8 cellular contexts compared by ENCODE assay signal in genomic region chr10:27504897-27505457, GRCh38. TPM values are rescaled to one million over a fixed set of nuclear protein-coding genes. Genes with fewer than 3 reads are reported as not detected.
DNase-seq lines count a peak whose midpoint lies in the region; ATAC-seq and TF ChIP-seq lines count a peak whose summit lies in the region.

No MANE protein-coding gene starts in this region.

- H3K27me3 Mint-ChIP-seq in CD4-positive, alpha-beta memory T cell: no peaks in the 10 kb centered on the region
- H3K27me3 Mint-ChIP-seq in naive B cell: peaks cover 9 to 16% (median 10%) of the 10 kb centered on the region in 3 donors

- CTCF ChIA-PET in CD4-positive, alpha-beta memory T cell (lab: Charles Lee; ENCODE audit: partially characterized antibody): interaction anchor here (1.2 to 3.8 kb wide), 7 partner anchors 9 to 877 kb away, joined by 3 to 23 read pairs (median 4); no protein-coding TSS in a partner anchor
- CTCF ChIA-PET in OCI-LY7 (lab: Charles Lee; ENCODE audit: unreplicated experiment): no interaction called here

- peak overlapping the region; percentile 94 for H3K4me2 ChIP-seq in OCI-LY7 (ENCODE audit: low read length)

- H3K4me1 ChIP-seq in CD4-positive, alpha-beta memory T cell (ENCODE audit: insufficient read depth, low read length): peaks cover 50% of the 10 kb centered on the region
- H3K4me1 ChIP-seq in OCI-LY7 (ENCODE audit: insufficient read depth, low read length, poor library complexity, severe bottlenecking): peaks cover 14% of the 10 kb centered on the region
- peaks cover 26% of the 10 kb centered on the region for H3K4me1 ChIP-seq in effector memory CD4-positive, alpha-beta T cell (ENCODE audit: control insufficient read depth, insufficient read depth, low read length, poor library complexity, severe bottlenecking)

- POLR2A ChIA-PET in CD4-positive, alpha-beta memory T cell (lab: Charles Lee; ENCODE audit: partially characterized antibody): interaction anchor here (0.9 to 3.0 kb wide), 16 partner anchors 8 to 829 kb away, joined by 3 to 37 read pairs (median 6); partner anchors contain the start of genes ACBD5, MASTL, MPP7 and PDSS1
- POLR2A ChIA-PET in OCI-LY7 (lab: Charles Lee): interaction anchor here (0.7 to 1.4 kb wide), 4 partner anchors 13 to 35 kb away, joined by 3 to 11 read pairs (median 5); no protein-coding TSS in a partner anchor

- peaks cover 46 to 64% (median 57%) of the 10 kb centered on the region in 4 donors for H3K4me1 Mint-ChIP-seq in CD4-positive, alpha-beta memory T cell
- peaks cover 30 to 49% (median 46%) of the 10 kb centered on the region in 3 donors for H3K4me1 Mint-ChIP-seq in naive B cell

- H3K9me3 ChIP-seq in CD4-positive, alpha-beta memory T cell (ENCODE audit: control insufficient read depth in 1 of 2, low read length in 2 of 2): no peaks in the 10 kb centered on the region
- no peaks in the 10 kb centered on the region for H3K9me3 ChIP-seq in OCI-LY7 (ENCODE audit: low read length)
- no peaks in the 10 kb centered on the region for H3K9me3 ChIP-seq in effector memory CD4-positive, alpha-beta T cell (ENCODE audit: control insufficient read depth, low read length)

- H3K4me3 Mint-ChIP-seq in CD4-positive, alpha-beta memory T cell: peak overlapping the region; percentile 96 to 100 (median 99)
- H3K4me3 Mint-ChIP-seq in naive B cell: peak overlapping the region; percentile 96 to 100 (median 99)

- H3K27ac ChIP-seq in CD4-positive, alpha-beta memory T cell (ENCODE audit: low read depth, low read length): peak overlapping the region; percentile 90
- H3K27ac ChIP-seq in OCI-LY7 (ENCODE audit: low read depth, low read length, poor library complexity, severe bottlenecking): peak overlapping the region; percentile 43
- H3K27ac ChIP-seq in effector memory CD4-positive, alpha-beta T cell (ENCODE audit: insufficient read depth, low read length, poor library complexity, severe bottlenecking): peak overlapping the region; percentile 84

- peak overlapping the region; percentile 98; the same call in 1 of the 2 replicates for H2AFZ ChIP-seq in OCI-LY7 (ENCODE audit: low read length)

- peak overlapping the region; percentile 96 to 100 (median 99) for H3K27ac Mint-ChIP-seq in CD4-positive, alpha-beta memory T cell
- H3K27ac Mint-ChIP-seq in naive B cell: peak overlapping the region; percentile 97 to 100 (median 99)

- peak in 1 of 5 donors; percentile 6 for DNase-seq in CD4-positive, alpha-beta memory T cell
- peak; percentile 6 for DNase-seq in OCI-LY7 (ENCODE audit: low spot score)
- DNase-seq in effector memory CD4-positive, alpha-beta T cell: no peak
- DNase-seq in naive B cell: no peak
- no peak for DNase-seq in NCI-H1092 treated with DMSO at 0.1 percent for 48 hours (lab: John Stamatoyannopoulos, UW)
- no peak for DNase-seq in SK-N-DZ (ENCODE audit: low spot score)

- peaks cover 58% of the 10 kb centered on the region for H3K79me2 ChIP-seq in OCI-LY7 (ENCODE audit: insufficient read depth, low read depth, low read length)

- H3K27me3 ChIP-seq in CD4-positive, alpha-beta memory T cell (ENCODE audit: insufficient read depth, low read length): no peaks in the 10 kb centered on the region
- H3K27me3 ChIP-seq in effector memory CD4-positive, alpha-beta T cell (replicated peaks; ENCODE audit: control insufficient read depth, insufficient read depth, low read length, poor library complexity, severe bottlenecking): no peaks in the 10 kb centered on the region

- H3K36me3 ChIP-seq in CD4-positive, alpha-beta memory T cell (ENCODE audit: insufficient read depth, low read length): no peaks in the 10 kb centered on the region
- H3K36me3 ChIP-seq in OCI-LY7 (ENCODE audit: insufficient read depth, low read length): peaks cover 26% of the 10 kb centered on the region
- peaks cover under 1% of the 10 kb centered on the region for H3K36me3 ChIP-seq in effector memory CD4-positive, alpha-beta T cell (ENCODE audit: control insufficient read depth, insufficient read depth, low read length)

- no peak for ATAC-seq in naive B cell (ENCODE audit: low read depth in 2 of 2)
- ATAC-seq in GM19328 (IDR thresholded peaks at IDR 0.05; ENCODE audit: unreplicated experiment): no peak
- no peak for ATAC-seq in HG02623 (IDR thresholded peaks at IDR 0.05; ENCODE audit: unreplicated experiment)

- H3K36me3 Mint-ChIP-seq in CD4-positive, alpha-beta memory T cell: peaks cover 21 to 41% of the 10 kb centered on the region in 2 donors
- peaks cover 0 to 3% of the 10 kb centered on the region in 2 donors for H3K36me3 Mint-ChIP-seq in naive B cell

- intact Hi-C loops in CD4-positive, alpha-beta memory T cell (cut with micrococcal nuclease): loop anchor here (1.0 to 10.0 kb wide), 12 partner anchors 40 to 1053 kb away; partner anchors contain the start of genes ANKRD26, MASTL, PDSS1 and WAC
- intact Hi-C loops in OCI-LY7 (cut with micrococcal nuclease; ENCODE audit: unreplicated experiment): loop anchor here (1.0 kb wide), 1 partner anchor 262 kb away; no protein-coding TSS in a partner anchor

- BruUV-seq in OCI-LY7 (replicated peaks; lab: Mats Ljungman, UMichigan): TSS peak; percentile 49

- TF ChIP-seq CTCF in OCI-LY7 (conservative IDR thresholded peaks at IDR 0.05; ENCODE audit: low read length): no peak

- peak overlapping the region; percentile 59 to 74 for H3K4me3 ChIP-seq in CD4-positive, alpha-beta memory T cell (ENCODE audit: low read length in 2 of 2)
- peak overlapping the region; percentile 97 for H3K4me3 ChIP-seq in OCI-LY7 (ENCODE audit: low read depth, low read length, poor library complexity, severe bottlenecking)
- H3K4me3 ChIP-seq in effector memory CD4-positive, alpha-beta T cell (ENCODE audit: insufficient read depth, low read depth, low read length, poor library complexity, severe bottlenecking): peak overlapping the region; percentile 74

- H4K20me1 ChIP-seq in OCI-LY7 (ENCODE audit: insufficient read depth, low read length): peaks cover 22% of the 10 kb centered on the region; the same call in 1 of the 2 replicates

- no peaks in the 10 kb centered on the region for H3K9me2 ChIP-seq in OCI-LY7 (ENCODE audit: insufficient read depth, low read length)

- H3K9me3 Mint-ChIP-seq in CD4-positive, alpha-beta memory T cell: no peaks in the 10 kb centered on the region
- peaks cover 0 to 1% (median 0%) of the 10 kb centered on the region in 7 donors for H3K9me3 Mint-ChIP-seq in naive B cell

RNA-seq across cellular contexts. Expression of gene RAB18, which starts 0.9 kb away (rescaled TPM):
- total RNA-seq in CD4-positive, alpha-beta memory T cell: 10 to 100 TPM; 83.3 to 88.5 TPM
- polyA plus RNA-seq in CD4-positive, alpha-beta memory T cell: 100 to 1,000 TPM; 117 to 171 TPM
- 8.1 and 12.2 TPM in 2 replicates for total RNA-seq in OCI-LY7 (2014; rRNA removed; shearing (Covaris generic))
- total RNA-seq in OCI-LY7 (2022): 36.2 and 37.3 TPM in 2 replicates
- polyA plus RNA-seq in naive B cell (ENCODE audit: low read depth in 6 of 6): 100 to 1,000 TPM in 1 of 6 donors, 10 to 100 TPM in 5; 68.6 to 114 (median 74.4) TPM
- polyA plus RNA-seq in SK-N-DZ (2014; cell fraction: cytosol; rRNA removed): 15.9 and 16.8 TPM in 2 replicates
- polyA plus RNA-seq in SK-N-DZ (2014; cell fraction: nucleus; rRNA removed): 15.5 and 16.4 TPM in 2 replicates
